In the genomic region with DNA sequence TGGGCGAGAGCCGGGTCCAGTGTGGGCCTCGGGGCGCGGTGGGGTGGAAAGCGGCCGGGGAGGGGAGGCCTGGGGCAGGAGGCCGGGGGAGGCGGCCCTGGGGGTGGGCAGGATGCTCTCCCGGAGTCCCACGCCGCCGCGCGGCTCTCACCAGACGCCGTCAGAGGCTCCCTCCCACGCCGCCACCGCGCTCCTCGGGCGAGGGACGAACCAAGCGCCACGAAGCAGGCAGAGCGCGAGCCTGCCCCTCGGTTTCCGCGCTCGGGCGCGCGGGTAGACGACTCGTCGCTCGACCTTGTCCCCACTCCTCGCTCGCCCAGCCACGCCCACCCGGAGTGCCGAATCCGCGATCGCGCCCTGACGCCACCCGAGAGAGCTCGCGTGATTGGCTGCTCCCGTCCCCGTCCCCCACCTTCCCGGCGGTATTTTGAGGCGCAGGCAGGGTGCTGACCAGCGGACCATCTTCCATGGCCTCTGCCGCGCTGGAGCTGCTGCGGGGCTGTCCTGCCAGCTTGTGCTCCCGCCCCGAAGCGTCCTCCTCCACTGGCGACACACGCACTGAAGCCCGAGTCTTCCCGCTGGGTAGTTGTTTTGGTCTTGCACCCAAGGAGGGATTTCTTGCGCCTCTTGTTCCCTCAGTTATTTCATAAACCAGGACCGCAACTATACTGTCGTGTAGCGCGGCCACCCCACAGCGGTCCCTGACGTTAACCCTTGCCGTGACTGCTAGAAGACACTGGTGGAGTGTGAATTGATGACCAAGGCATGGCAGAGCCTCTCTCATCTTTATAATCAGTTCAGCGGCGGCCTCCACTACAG, we compare ENCODE assay signal across 1 cellular context.
TF ChIP-seq lines count a peak whose summit lies in the region.

Gene GNE (minus strand): TSS at position 279 of the 819 bp plus-strand sequence. CDS start 9,093 bp downstream, outside the sequence.

TF ChIP-seq in HEK293, 187 proteins besides CTCF, POLR2A, EP300 and RAD21 (continued from another document and continues in another):
- TF ChIP-seq, protein P1, sequence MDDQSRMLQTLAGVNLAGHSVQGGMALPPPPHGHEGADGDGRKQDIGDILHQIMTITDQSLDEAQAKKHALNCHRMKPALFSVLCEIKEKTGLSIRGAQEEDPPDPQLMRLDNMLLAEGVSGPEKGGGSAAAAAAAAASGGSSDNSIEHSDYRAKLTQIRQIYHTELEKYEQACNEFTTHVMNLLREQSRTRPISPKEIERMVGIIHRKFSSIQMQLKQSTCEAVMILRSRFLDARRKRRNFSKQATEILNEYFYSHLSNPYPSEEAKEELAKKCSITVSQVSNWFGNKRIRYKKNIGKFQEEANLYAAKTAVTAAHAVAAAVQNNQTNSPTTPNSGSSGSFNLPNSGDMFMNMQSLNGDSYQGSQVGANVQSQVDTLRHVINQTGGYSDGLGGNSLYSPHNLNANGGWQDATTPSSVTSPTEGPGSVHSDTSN (CRISPR knock-in tag; IDR thresholded peaks at IDR 0.05): no peak
- TF ChIP-seq OVOL3 (tag by site-specific recombination; IDR thresholded peaks at IDR 0.05) (no peak), SETDB1 (IDR thresholded peaks at IDR 0.05; ENCODE audit: insufficient read length, low read length) (no peak), ZNF654 (tag by site-specific recombination; IDR thresholded peaks at IDR 0.05; ENCODE audit: low read depth) (no peak), ZNF624 (tag by site-specific recombination; IDR thresholded peaks at IDR 0.05) (no peak), ZBTB21 (tag by site-specific recombination; IDR thresholded peaks at IDR 0.05) (peak; percentile 68), ZNF529 (tag by site-specific recombination; IDR thresholded peaks at IDR 0.05; ENCODE audit: insufficient replicate concordance) (no peak), ZNF155 (tag by site-specific recombination; IDR thresholded peaks at IDR 0.05) (no peak), ZNF426 (tag by site-specific recombination; IDR thresholded peaks at IDR 0.05) (no peak), ZNF514 (tag by site-specific recombination; IDR thresholded peaks at IDR 0.05) (no peak), KLF17 (tag by site-specific recombination; IDR thresholded peaks at IDR 0.05) (peak; percentile 89; the same call in 1 of the 2 replicates), HOXA7 (CRISPR knock-in tag; IDR thresholded peaks at IDR 0.05; ENCODE audit: borderline replicate concordance) (no peak; the same call in 1 of the 2 replicates), ZNF214 (tag by site-specific recombination; IDR thresholded peaks at IDR 0.05; ENCODE audit: borderline replicate concordance) (no peak), REPIN1 (tag by site-specific recombination; IDR thresholded peaks at IDR 0.05; ENCODE audit: low read depth) (no peak), ZNF221 (tag by site-specific recombination; IDR thresholded peaks at IDR 0.05; ENCODE audit: borderline replicate concordance) (no peak), ZNF707 (tag by site-specific recombination; IDR thresholded peaks at IDR 0.05) (no peak), ZNF394 (tag by site-specific recombination; IDR thresholded peaks at IDR 0.05; ENCODE audit: borderline replicate concordance) (peak; percentile 27; the same call in 1 of the 2 replicates), ATF2 (tag by site-specific recombination; IDR thresholded peaks at IDR 0.05; ENCODE audit: low read depth) (peak; percentile 53), ZNF114 (tag by site-specific recombination; IDR thresholded peaks at IDR 0.05) (no peak), ZNF132 (tag by site-specific recombination; IDR thresholded peaks at IDR 0.05; ENCODE audit: borderline replicate concordance) (no peak), ZNF433 (tag by site-specific recombination; IDR thresholded peaks at IDR 0.05; ENCODE audit: low read depth) (no peak), ZNF580 (tag by site-specific recombination; IDR thresholded peaks at IDR 0.05) (peak; percentile 45; the same call in 1 of the 2 replicates), PRDM1 (tag by site-specific recombination; IDR thresholded peaks at IDR 0.05) (no peak), ZNF530 (tag by site-specific recombination; IDR thresholded peaks at IDR 0.05; ENCODE audit: low read depth) (no peak), ZNF785 (tag by site-specific recombination; IDR thresholded peaks at IDR 0.05) (peak; percentile 73; the same call in 1 of the 2 replicates), ZNF2 (tag by site-specific recombination; IDR thresholded peaks at IDR 0.05) (0 out of 2 replicates have a peak, but pooled peaks have one; percentile 24), ZNF354C (tag by site-specific recombination; IDR thresholded peaks at IDR 0.05; ENCODE audit: borderline replicate concordance, low read depth) (no peak), ZNF660 (tag by site-specific recombination; IDR thresholded peaks at IDR 0.05) (peak; percentile 18; the same call in 1 of the 2 replicates), GFI1B (tag by site-specific recombination; IDR thresholded peaks at IDR 0.05) (no peak), ZNF350 (tag by site-specific recombination; IDR thresholded peaks at IDR 0.05) (no peak), ZBTB20 (tag by site-specific recombination; IDR thresholded peaks at IDR 0.05) (peak; percentile 50), MZF1 (tag by site-specific recombination; IDR thresholded peaks at IDR 0.05; ENCODE audit: borderline replicate concordance) (no peak), ZNF146 (tag by site-specific recombination; IDR thresholded peaks at IDR 0.05) (no peak), ZNF501 (tag by site-specific recombination; IDR thresholded peaks at IDR 0.05) (peak; percentile 72), ZNF121 (tag by site-specific recombination; IDR thresholded peaks at IDR 0.05) (no peak), ZNF302 (tag by site-specific recombination; IDR thresholded peaks at IDR 0.05; ENCODE audit: low read depth) (no peak), ZBTB48 (tag by site-specific recombination; IDR thresholded peaks at IDR 0.05) (peak; percentile 28; the same call in 1 of the 2 replicates), ZNF140 (tag by site-specific recombination; IDR thresholded peaks at IDR 0.05) (no peak), ZNF473 (tag by site-specific recombination; IDR thresholded peaks at IDR 0.05) (no peak), ZNF629 (tag by site-specific recombination; IDR thresholded peaks at IDR 0.05) (peak; percentile 63)
- TF ChIP-seq, protein P2, sequence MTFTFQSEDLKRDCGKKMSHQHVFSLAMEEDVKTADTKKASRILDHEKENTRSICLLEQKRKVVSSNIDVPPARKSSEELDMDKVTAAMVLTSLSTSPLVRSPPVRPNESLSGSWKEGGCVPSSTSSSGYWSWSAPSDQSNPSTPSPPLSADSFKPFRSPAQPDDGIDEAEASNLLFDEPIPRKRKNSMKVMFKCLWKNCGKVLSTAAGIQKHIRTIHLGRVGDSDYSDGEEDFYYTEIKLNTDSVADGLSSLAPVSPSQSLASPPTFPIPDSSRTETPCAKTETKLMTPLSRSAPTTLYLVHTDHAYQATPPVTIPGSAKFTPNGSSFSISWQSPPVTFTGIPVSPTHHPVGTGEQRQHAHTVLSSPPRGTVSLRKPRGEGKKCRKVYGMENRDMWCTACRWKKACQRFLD (tag by site-specific recombination; IDR thresholded peaks at IDR 0.05): no peak
- TF ChIP-seq, protein P3, sequence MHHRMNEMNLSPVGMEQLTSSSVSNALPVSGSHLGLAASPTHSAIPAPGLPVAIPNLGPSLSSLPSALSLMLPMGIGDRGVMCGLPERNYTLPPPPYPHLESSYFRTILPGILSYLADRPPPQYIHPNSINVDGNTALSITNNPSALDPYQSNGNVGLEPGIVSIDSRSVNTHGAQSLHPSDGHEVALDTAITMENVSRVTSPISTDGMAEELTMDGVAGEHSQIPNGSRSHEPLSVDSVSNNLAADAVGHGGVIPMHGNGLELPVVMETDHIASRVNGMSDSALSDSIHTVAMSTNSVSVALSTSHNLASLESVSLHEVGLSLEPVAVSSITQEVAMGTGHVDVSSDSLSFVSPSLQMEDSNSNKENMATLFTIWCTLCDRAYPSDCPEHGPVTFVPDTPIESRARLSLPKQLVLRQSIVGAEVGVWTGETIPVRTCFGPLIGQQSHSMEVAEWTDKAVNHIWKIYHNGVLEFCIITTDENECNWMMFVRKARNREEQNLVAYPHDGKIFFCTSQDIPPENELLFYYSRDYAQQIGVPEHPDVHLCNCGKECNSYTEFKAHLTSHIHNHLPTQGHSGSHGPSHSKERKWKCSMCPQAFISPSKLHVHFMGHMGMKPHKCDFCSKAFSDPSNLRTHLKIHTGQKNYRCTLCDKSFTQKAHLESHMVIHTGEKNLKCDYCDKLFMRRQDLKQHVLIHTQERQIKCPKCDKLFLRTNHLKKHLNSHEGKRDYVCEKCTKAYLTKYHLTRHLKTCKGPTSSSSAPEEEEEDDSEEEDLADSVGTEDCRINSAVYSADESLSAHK (tag by site-specific recombination; IDR thresholded peaks at IDR 0.05): 0 out of 2 replicates have a peak, but pooled peaks have one; percentile 13
- TF ChIP-seq, protein P4, sequence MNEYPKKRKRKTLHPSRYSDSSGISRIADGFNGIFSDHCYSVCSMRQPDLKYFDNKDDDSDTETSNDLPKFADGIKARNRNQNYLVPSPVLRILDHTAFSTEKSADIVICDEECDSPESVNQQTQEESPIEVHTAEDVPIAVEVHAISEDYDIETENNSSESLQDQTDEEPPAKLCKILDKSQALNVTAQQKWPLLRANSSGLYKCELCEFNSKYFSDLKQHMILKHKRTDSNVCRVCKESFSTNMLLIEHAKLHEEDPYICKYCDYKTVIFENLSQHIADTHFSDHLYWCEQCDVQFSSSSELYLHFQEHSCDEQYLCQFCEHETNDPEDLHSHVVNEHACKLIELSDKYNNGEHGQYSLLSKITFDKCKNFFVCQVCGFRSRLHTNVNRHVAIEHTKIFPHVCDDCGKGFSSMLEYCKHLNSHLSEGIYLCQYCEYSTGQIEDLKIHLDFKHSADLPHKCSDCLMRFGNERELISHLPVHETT (tag by site-specific recombination; IDR thresholded peaks at IDR 0.05): no peak; the same call in 1 of the 2 replicates
- TF ChIP-seq, protein P5, sequence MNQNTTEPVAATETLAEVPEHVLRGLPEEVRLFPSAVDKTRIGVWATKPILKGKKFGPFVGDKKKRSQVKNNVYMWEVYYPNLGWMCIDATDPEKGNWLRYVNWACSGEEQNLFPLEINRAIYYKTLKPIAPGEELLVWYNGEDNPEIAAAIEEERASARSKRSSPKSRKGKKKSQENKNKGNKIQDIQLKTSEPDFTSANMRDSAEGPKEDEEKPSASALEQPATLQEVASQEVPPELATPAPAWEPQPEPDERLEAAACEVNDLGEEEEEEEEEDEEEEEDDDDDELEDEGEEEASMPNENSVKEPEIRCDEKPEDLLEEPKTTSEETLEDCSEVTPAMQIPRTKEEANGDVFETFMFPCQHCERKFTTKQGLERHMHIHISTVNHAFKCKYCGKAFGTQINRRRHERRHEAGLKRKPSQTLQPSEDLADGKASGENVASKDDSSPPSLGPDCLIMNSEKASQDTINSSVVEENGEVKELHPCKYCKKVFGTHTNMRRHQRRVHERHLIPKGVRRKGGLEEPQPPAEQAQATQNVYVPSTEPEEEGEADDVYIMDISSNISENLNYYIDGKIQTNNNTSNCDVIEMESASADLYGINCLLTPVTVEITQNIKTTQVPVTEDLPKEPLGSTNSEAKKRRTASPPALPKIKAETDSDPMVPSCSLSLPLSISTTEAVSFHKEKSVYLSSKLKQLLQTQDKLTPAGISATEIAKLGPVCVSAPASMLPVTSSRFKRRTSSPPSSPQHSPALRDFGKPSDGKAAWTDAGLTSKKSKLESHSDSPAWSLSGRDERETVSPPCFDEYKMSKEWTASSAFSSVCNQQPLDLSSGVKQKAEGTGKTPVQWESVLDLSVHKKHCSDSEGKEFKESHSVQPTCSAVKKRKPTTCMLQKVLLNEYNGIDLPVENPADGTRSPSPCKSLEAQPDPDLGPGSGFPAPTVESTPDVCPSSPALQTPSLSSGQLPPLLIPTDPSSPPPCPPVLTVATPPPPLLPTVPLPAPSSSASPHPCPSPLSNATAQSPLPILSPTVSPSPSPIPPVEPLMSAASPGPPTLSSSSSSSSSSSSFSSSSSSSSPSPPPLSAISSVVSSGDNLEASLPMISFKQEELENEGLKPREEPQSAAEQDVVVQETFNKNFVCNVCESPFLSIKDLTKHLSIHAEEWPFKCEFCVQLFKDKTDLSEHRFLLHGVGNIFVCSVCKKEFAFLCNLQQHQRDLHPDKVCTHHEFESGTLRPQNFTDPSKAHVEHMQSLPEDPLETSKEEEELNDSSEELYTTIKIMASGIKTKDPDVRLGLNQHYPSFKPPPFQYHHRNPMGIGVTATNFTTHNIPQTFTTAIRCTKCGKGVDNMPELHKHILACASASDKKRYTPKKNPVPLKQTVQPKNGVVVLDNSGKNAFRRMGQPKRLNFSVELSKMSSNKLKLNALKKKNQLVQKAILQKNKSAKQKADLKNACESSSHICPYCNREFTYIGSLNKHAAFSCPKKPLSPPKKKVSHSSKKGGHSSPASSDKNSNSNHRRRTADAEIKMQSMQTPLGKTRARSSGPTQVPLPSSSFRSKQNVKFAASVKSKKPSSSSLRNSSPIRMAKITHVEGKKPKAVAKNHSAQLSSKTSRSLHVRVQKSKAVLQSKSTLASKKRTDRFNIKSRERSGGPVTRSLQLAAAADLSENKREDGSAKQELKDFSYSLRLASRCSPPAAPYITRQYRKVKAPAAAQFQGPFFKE (tag by site-specific recombination; IDR thresholded peaks at IDR 0.05; ENCODE audit: borderline replicate concordance): no peak
- TF ChIP-seq, protein P6, sequence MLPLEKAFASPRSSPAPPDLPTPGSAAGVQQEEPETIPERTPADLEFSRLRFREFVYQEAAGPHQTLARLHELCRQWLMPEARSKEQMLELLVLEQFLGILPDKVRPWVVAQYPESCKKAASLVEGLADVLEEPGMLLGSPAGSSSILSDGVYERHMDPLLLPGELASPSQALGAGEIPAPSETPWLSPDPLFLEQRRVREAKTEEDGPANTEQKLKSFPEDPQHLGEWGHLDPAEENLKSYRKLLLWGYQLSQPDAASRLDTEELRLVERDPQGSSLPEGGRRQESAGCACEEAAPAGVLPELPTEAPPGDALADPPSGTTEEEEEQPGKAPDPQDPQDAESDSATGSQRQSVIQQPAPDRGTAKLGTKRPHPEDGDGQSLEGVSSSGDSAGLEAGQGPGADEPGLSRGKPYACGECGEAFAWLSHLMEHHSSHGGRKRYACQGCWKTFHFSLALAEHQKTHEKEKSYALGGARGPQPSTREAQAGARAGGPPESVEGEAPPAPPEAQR (tag by site-specific recombination; IDR thresholded peaks at IDR 0.05): no peak
